In the genomic region with DNA sequence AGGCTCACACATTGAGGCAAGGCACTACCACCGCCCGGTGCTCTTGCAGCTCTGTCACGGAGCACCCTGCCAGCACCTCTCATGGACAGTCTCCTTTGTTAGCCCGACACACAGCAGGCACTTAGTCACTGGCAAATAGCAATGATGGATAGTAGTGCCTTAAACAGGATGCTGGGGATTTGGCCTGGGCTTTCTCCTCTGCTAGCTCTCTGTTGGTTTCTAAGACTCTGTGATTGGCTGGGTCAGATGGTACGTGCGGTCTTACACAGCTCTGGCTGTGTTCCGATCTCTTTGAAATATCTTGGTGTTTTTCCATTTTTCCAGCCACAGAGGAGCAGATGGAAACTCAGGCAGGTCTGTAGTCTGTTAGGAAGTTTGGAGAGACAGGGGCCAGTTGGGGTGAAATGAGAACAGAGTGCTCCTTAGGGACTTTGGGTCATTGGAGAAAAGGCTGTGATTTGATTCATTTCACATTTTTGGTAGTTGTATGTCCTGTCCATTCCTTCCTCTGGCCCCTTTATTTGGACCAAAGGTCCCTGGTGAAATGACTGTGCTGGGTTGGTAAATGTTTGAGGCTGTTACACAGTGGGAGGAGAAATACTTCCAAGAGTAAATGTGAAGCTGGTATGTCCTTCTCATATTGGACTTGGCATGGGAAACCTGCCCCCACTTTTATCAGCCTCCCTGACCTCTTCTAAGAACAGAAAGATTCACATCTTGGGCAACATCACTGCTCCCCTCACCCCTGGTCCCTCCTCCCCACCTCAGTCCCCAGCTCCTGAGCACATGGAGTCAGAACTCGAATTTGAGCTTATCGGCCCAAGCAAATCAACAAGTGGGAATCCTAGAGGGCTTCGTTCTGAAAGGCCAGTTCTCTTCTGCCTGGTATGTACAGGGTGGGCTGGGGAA, we compare ENCODE assay signal across 9 cellular contexts. TPM values are rescaled to one million over a fixed set of nuclear protein-coding genes. Genes with fewer than 3 reads are reported as not detected.
DNase-seq lines count a peak whose midpoint lies in the region; ATAC-seq and TF ChIP-seq lines count a peak whose summit lies in the region.
"Had no signal": no experiment of that assay in that cellular context is flagged by ENCODE, and none has a peak within 500 bp of the region (broad histone marks: within the 10 kb centered on the region; RNA-seq: fewer than 3 reads in every experiment).

No MANE protein-coding gene starts in this region.

- DNase-seq in A172 (ENCODE audit: low spot score) (peak; percentile 94), IMR-90 (peak; percentile 96), caudate nucleus (lab: John Stamatoyannopoulos, UW) (peak in 2 of 61 donors; percentile 9 to 57), mucosa of descending colon (peak; percentile 43 to 72 (median 48)), inferior parietal cortex (ENCODE audit: extremely low spot score) (no peak), D341Med (ENCODE audit: low spot score) (no peak), GDM1 (lab: John Stamatoyannopoulos, UW) (no peak)

- WGBS in IMR-90 (ENCODE audit: extremely low coverage in 2 of 2, insufficient read length in 1 of 2), 2 experiments = no CpG with 5 or more reads among the region's 10 CpGs

- H3K79me1 ChIP-seq in IMR-90 (ENCODE audit: low read depth in 1 of 2, low read length in 2 of 2) = peaks cover 10 to 78% of the 10 kb centered on the region in 2 experiments; a peak in 3 of 4 replicates

- H2BK5ac ChIP-seq in IMR-90 (ENCODE audit: low read depth, low read length, poor library complexity, severe bottlenecking) = peak overlapping the region; percentile 98

- H3K36me3 ChIP-seq in IMR-90 (ENCODE audit: control insufficient read depth, insufficient read depth, low read length) (no peaks in the 10 kb centered on the region), mucosa of descending colon (ENCODE audit: low read depth) (no peaks in the 10 kb centered on the region)
- H3K36me3 ChIP-seq: SJSA1 had no signal

- in situ Hi-C loops in IMR-90 (cut with MboI; ENCODE audit: low sequenced_read_pairs) = no loop called here

- POLR2A ChIA-PET in IMR-90 (lab: Charles Lee; ENCODE audit: unreplicated experiment) = interaction anchor here (0.6 to 2.6 kb wide), 2 partner anchors 8 to 24 kb away, joined by 3 to 9 read pairs; partner anchors contain the start of gene DCTN4

- peaks cover 30% of the 10 kb centered on the region for H3K4me1 ChIP-seq in IMR-90 (ENCODE audit: control insufficient read depth, insufficient read depth, low read length)
- H3K4me1 ChIP-seq in mucosa of descending colon (ENCODE audit: low read depth) = peaks cover 60% of the 10 kb centered on the region

- TF ChIP-seq POLR2A in IMR-90 (IDR thresholded peaks at IDR 0.05; ENCODE audit: low read depth, low read length) = peak; percentile 79

- peak overlapping the region; percentile 84 for H4K91ac ChIP-seq in IMR-90 (ENCODE audit: insufficient read depth, low read depth, low read length)

- peak overlapping the region; percentile 63 for H3K9ac ChIP-seq in IMR-90 (ENCODE audit: low read depth, low read length)

- peak overlapping the region; percentile 84 for H3K18ac ChIP-seq in IMR-90 (ENCODE audit: low read depth, low read length)

- TF ChIP-seq RAD21 in IMR-90 (IDR thresholded peaks at IDR 0.05; ENCODE audit: low read length) = no peak

- H4K8ac ChIP-seq in IMR-90 (ENCODE audit: low read depth in 2 of 2, low read length in 2 of 2) = peak overlapping the region; percentile 45 to 79

- H2BK20ac ChIP-seq in IMR-90 (ENCODE audit: low read depth, low read length) = peak overlapping the region; percentile 96

- peak; percentile 42 for ATAC-seq in IMR-90 (ENCODE audit: low read depth)
- no peak for ATAC-seq in mucosa of descending colon
- no peak for ATAC-seq in GM18873 (IDR thresholded peaks at IDR 0.05; ENCODE audit: low FRiP score, unreplicated experiment)

- peak overlapping the region; percentile 75 for H2BK15ac ChIP-seq in IMR-90 (ENCODE audit: low read depth, low read length)

- intact Hi-C loops in IMR-90 (cut with micrococcal nuclease) (loop anchor here (2.0 to 5.0 kb wide), 2 partner anchors 23 to 220 kb away; partner anchors contain the start of gene DCTN4), mucosa of descending colon (cut with DNase I, micrococcal nuclease) (no loop called here)

- H3K4me2 ChIP-seq in IMR-90 (ENCODE audit: low read depth, low read length) = peak overlapping the region; percentile 98

- dilution Hi-C loops in IMR-90 (cut with HindIII; ENCODE audit: low sequenced_read_pairs, unreplicated experiment) = no loop called here

- no TSS peak for BruUV-seq in IMR-90 (replicated peaks; lab: Mats Ljungman, UMichigan)

- H3K4ac ChIP-seq in IMR-90 (ENCODE audit: low read depth, low read length) = peak overlapping the region; percentile 96

- peak overlapping the region; percentile 88 for H3K27ac ChIP-seq in IMR-90 (ENCODE audit: insufficient read depth, low read length)
- peak overlapping the region; percentile 69 for H3K27ac ChIP-seq in caudate nucleus (ENCODE audit: low read depth, low read length)
- H3K27ac ChIP-seq: SJSA1 had no signal

- H4K5ac ChIP-seq in IMR-90 (ENCODE audit: low read depth, low read length) = peak overlapping the region; percentile 59

- peak overlapping the region; percentile 99 for H3K23ac ChIP-seq in IMR-90 (ENCODE audit: low read depth, low read length)

- H2AK9ac ChIP-seq in IMR-90 (replicated peaks; ENCODE audit: low read depth, low read length, poor library complexity) = peak overlapping the region; percentile 93

- H2AK5ac ChIP-seq in IMR-90 (ENCODE audit: low read depth, low read length) = peak overlapping the region; percentile 96

- H4K20me1 ChIP-seq in IMR-90 (ENCODE audit: insufficient read depth, low read length) = no peaks in the 10 kb centered on the region; the same call in 1 of the 2 replicates

- H2BK120ac ChIP-seq in IMR-90 (ENCODE audit: low read depth, low read length) = peak overlapping the region; percentile 88

- H3K9me1 ChIP-seq in IMR-90 (ENCODE audit: insufficient read depth, low read length) = peaks cover 32% of the 10 kb centered on the region

- H3K14ac ChIP-seq in IMR-90 (replicated peaks; ENCODE audit: low read depth, low read length) = peak overlapping the region; percentile 93

- CTCF ChIA-PET in IMR-90 (lab: Yijun Ruan, JAX) = interaction anchor here (0.8 to 1.6 kb wide), 2 partner anchors 11 to 19 kb away, joined by 3 to 5 read pairs; no protein-coding TSS in a partner anchor

- peak overlapping the region; percentile 1; the same call in 1 of the 2 replicates for H3K4me3 ChIP-seq in IMR-90 (ENCODE audit: insufficient read depth, low read depth, low read length)
- no peak overlapping the region for H3K4me3 ChIP-seq in mucosa of descending colon
- H3K4me3 ChIP-seq: SJSA1 had no signal

- TF ChIP-seq CTCF in IMR-90 (conservative IDR thresholded peaks at IDR 0.05; ENCODE audit: low read depth, low read length) (no peak), mucosa of descending colon (IDR thresholded peaks at IDR 0.05) (no peak)

- H3K56ac ChIP-seq in IMR-90 (ENCODE audit: extremely low read depth, insufficient read depth, low read length) = peak overlapping the region; percentile 80

- no peaks in the 10 kb centered on the region for H3K27me3 ChIP-seq in IMR-90 (ENCODE audit: control insufficient read depth, insufficient read depth, low read length)
- H3K27me3 ChIP-seq: SJSA1 had no signal

- peak overlapping the region; percentile 9 for H2AFZ ChIP-seq in IMR-90 (replicated peaks; ENCODE audit: low read length, poor library complexity)

- H3K9me3 ChIP-seq in IMR-90 (ENCODE audit: control insufficient read depth, insufficient read depth, low read length) = no peaks in the 10 kb centered on the region
- no peaks in the 10 kb centered on the region for H3K9me3 ChIP-seq in mucosa of descending colon
- H3K9me3 ChIP-seq: SJSA1 had no signal

TF ChIP-seq in IMR-90, 13 proteins besides CTCF, POLR2A, EP300 and RAD21 (continues in another document):
- TF ChIP-seq, protein P1, sequence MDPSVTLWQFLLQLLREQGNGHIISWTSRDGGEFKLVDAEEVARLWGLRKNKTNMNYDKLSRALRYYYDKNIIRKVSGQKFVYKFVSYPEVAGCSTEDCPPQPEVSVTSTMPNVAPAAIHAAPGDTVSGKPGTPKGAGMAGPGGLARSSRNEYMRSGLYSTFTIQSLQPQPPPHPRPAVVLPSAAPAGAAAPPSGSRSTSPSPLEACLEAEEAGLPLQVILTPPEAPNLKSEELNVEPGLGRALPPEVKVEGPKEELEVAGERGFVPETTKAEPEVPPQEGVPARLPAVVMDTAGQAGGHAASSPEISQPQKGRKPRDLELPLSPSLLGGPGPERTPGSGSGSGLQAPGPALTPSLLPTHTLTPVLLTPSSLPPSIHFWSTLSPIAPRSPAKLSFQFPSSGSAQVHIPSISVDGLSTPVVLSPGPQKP (IDR thresholded peaks at IDR 0.05; ENCODE audit: borderline replicate concordance, low read depth, low read length) = no peak
- TF ChIP-seq FOS (IDR thresholded peaks at IDR 0.05; ENCODE audit: low read depth, low read length) = no peak
- TF ChIP-seq BHLHE40 (IDR thresholded peaks at IDR 0.05; ENCODE audit: low read depth, low read length) = peak; percentile 13; the same call in 1 of the 2 replicates
- TF ChIP-seq NFE2L2 (IDR thresholded peaks at IDR 0.05; ENCODE audit: low read depth, low read length) = no peak
- no peak for TF ChIP-seq CHD1 (IDR thresholded peaks at IDR 0.05; ENCODE audit: low read depth, low read length)
- TF ChIP-seq MXI1 (IDR thresholded peaks at IDR 0.05; ENCODE audit: borderline replicate concordance, low read depth, low read length) = no peak
- TF ChIP-seq SMC3 (IDR thresholded peaks at IDR 0.05; ENCODE audit: low read depth, low read length) = no peak
- no peak for TF ChIP-seq RCOR1 (IDR thresholded peaks at IDR 0.05; ENCODE audit: insufficient replicate concordance, low read length)

RNA-seq across cellular contexts. Expression of gene SMIM3, which starts 3.4 kb away (rescaled TPM):
- total RNA-seq in A172 (2014; rRNA removed; shearing (Covaris generic)) = 11.4 and 26.2 TPM in 2 replicates
- total RNA-seq in IMR-90 (2012; rRNA removed) (36.1 and 37.5 TPM in 2 replicates), mucosa of descending colon (10 to 100 TPM in 2 of 3 donors, 1 to 10 TPM in 1; 9.3 to 21.6 (median 19.2) TPM)
- polyA plus RNA-seq in IMR-90 (2012; rRNA removed) = 42.6 and 53.4 TPM in 2 replicates
- 34.9 and 58.2 TPM in 2 replicates for polyA plus RNA-seq in IMR-90 (2012; cell fraction: cytosol; rRNA removed)
- polyA plus RNA-seq in IMR-90 (2012; cell fraction: nucleus; rRNA removed; ENCODE audit: low replicate concordance) = 10.7 and 26.3 TPM in 2 replicates

RNA-seq across cellular contexts. Expression of gene DCTN4, which starts 23.1 kb away (rescaled TPM):
- total RNA-seq in A172 (2014; rRNA removed; shearing (Covaris generic)) = 67.7 and 68.0 TPM in 2 replicates
- total RNA-seq in IMR-90 (2012; rRNA removed) (50.2 and 56.1 TPM in 2 replicates), mucosa of descending colon (10 to 100 TPM; 50.8 to 56.4 (median 52.9) TPM)
- 26.6 and 28.1 TPM in 2 replicates for polyA plus RNA-seq in IMR-90 (2012; rRNA removed)
- 10.3 and 10.5 TPM in 2 replicates for polyA plus RNA-seq in IMR-90 (2012; cell fraction: cytosol; rRNA removed)
- 11.6 and 41.1 TPM in 2 replicates for polyA plus RNA-seq in IMR-90 (2012; cell fraction: nucleus; rRNA removed; ENCODE audit: low replicate concordance)

Comparison
In these comparisons a context has a peak if more than half of its experiments do, and no peak if none do; other contexts are left out.
1. DNase-seq: peak in A172 (single experiment), IMR-90 (single experiment) and mucosa of descending colon (3 of 3); none in inferior parietal cortex (single experiment), D341Med (single experiment) and GDM1 (single experiment).